8 cellular contexts compared by ENCODE assay signal in the genomic region with DNA sequence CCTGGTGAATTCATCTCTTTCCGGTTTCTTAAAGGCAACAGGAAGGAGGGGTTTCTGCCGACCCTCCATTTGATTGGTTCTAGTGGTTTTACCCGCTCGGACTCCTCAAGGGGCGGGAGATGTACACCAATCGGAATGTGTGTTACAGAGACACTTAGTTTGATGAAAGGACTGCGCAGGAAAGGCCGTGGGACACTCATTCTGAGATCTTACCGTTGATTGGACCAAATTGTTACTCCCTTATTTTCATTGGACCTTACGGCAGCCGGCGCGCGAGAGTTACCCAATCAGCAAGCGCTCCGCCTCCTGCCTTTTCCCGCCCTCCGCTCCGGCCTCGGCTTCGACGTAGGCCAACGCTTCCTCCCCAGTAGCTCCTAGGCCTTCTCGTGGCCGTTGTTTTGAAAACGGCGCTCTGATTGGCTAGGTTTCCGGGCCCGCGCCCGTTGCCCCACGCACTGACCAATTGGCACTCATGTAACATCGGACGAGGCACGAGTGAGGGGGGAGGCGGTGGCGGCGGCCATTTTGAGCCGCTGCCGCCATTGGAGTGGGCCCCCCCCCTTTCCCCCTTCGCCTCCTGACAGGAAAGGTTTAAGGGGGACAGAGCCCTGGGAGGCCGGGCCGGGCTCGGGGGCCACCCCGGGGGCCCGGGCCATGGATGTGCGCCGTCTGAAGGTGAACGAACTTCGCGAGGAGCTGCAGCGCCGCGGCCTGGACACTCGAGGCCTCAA. TPM values are rescaled to one million over a fixed set of nuclear protein-coding genes. Genes with fewer than 3 reads are reported as not detected.
DNase-seq lines count a peak whose midpoint lies in the region; ATAC-seq, FAIRE-seq and TF ChIP-seq lines count a peak whose summit lies in the region.

Gene HNRNPUL1 (plus strand): TSS at position 523 of the 731 bp plus-strand sequence. CDS start 132 bp downstream, at position 655.

- H3K27ac Mint-ChIP-seq in astrocyte (ENCODE audit: unreplicated experiment): peak within 1 kb of the TSS; percentile 99

- ATAC-seq in GM18502 (IDR thresholded peaks at IDR 0.05; ENCODE audit: poor library complexity, unreplicated experiment) (peak; percentile 70), HG02973 (IDR thresholded peaks at IDR 0.05; ENCODE audit: unreplicated experiment) (peak; percentile 60), right cardiac atrium (peak; percentile 91)

- peak within 1 kb of the TSS; percentile 87 for H3K4me3 ChIP-seq in astrocyte (ENCODE audit: insufficient read depth, low read depth, low read length)
- peak within 1 kb of the TSS; percentile 75 for H3K4me3 ChIP-seq in right cardiac atrium (ENCODE audit: low read length)
- peak within 1 kb of the TSS; percentile 80 to 90 for H3K4me3 ChIP-seq in uterus

- H3K27ac ChIP-seq in astrocyte (ENCODE audit: low read depth, low read length): peak within 1 kb of the TSS; percentile 98
- H3K27ac ChIP-seq in right cardiac atrium (ENCODE audit: low read length): peak within 1 kb of the TSS; percentile 100
- H3K27ac ChIP-seq in uterus: peak within 1 kb of the TSS; percentile 98 to 99

- H3K36me3 ChIP-seq in astrocyte (ENCODE audit: insufficient read depth, low read length): peaks cover 33% of the 10 kb centered on the region
- H3K36me3 ChIP-seq in uterus: no peaks in the 10 kb centered on the region

- H3K36me3 Mint-ChIP-seq in astrocyte (ENCODE audit: low read depth, unreplicated experiment): peaks cover 11% of the 10 kb centered on the region

- peaks cover 27% of the 10 kb centered on the region for H3K4me1 ChIP-seq in astrocyte (ENCODE audit: insufficient read depth, low read length)
- H3K4me1 ChIP-seq in right cardiac atrium (ENCODE audit: control insufficient read depth, insufficient read depth, low read length): peaks cover 6% of the 10 kb centered on the region
- H3K4me1 ChIP-seq in uterus: peaks cover 0 to 11% of the 10 kb centered on the region in 2 donors

- H4K20me1 ChIP-seq in astrocyte (ENCODE audit: insufficient read depth, low read length): peaks cover 33% of the 10 kb centered on the region

- H3K79me2 ChIP-seq in astrocyte (ENCODE audit: insufficient read depth, low read length): peaks cover 58% of the 10 kb centered on the region

- H3K9me3 Mint-ChIP-seq in astrocyte (ENCODE audit: unreplicated experiment): no peaks in the 10 kb centered on the region

- intact Hi-C loops in right cardiac atrium (cut with DNase I): loop anchor here in 3 of 4 donors (2.0 to 5.0 kb wide), 4 partner anchors 43 to 59 kb away; partner anchors contain the start of gene AXL (in 1 of the 3)
- intact Hi-C loops in uterus (cut with DNase I; ENCODE audit: low total_unique reads): loop anchor here (5.0 kb wide), 1 partner anchor 62 kb away; no protein-coding TSS in a partner anchor

- DNase-seq in NCI-H2029 (lab: John Stamatoyannopoulos, UW) (peak; percentile 100), T-helper 22 cell (ENCODE audit: low read depth) (peak; percentile 98), astrocyte (ENCODE audit: low read depth) (peak; percentile 100), right cardiac atrium (peak; percentile 98 to 99 (median 99)), pulmonary artery endothelial cell (ENCODE audit: low read depth, low spot score) (peak; percentile 100), uterus (peak; percentile 99)

- H3K4me3 Mint-ChIP-seq in astrocyte (ENCODE audit: unreplicated experiment): peak within 1 kb of the TSS; percentile 88

- H3K27me3 ChIP-seq in astrocyte (ENCODE audit: insufficient read depth, low read length) (no peaks in the 10 kb centered on the region), right cardiac atrium (ENCODE audit: control insufficient read depth, insufficient read depth) (no peaks in the 10 kb centered on the region), uterus (no peaks in the 10 kb centered on the region)

- FAIRE-seq in astrocyte (lab: Jason Lieb, UNC): peak; percentile 79

- under 1% methylated on average over 55 of the region's 55 CpGs for WGBS in right cardiac atrium

- H3K9ac ChIP-seq in astrocyte (ENCODE audit: low read length): peak within 1 kb of the TSS; percentile 99

- peak within 1 kb of the TSS; percentile 99 for H3K4me2 ChIP-seq in astrocyte (ENCODE audit: low read length)

- H3K4me1 Mint-ChIP-seq in astrocyte (ENCODE audit: low read depth, unreplicated experiment): peaks cover 21% of the 10 kb centered on the region

- peak; percentile 41 to 52 for TF ChIP-seq POLR2A in uterus (IDR thresholded peaks at IDR 0.05)

- TF ChIP-seq CTCF in astrocyte (IDR thresholded peaks at IDR 0.05; ENCODE audit: insufficient read depth, low read depth, low read length) (no peak), uterus (IDR thresholded peaks at IDR 0.05) (peak in 2 of 4 experiments; percentile 35 to 50)

- peak within 1 kb of the TSS; percentile 54 for H2AFZ ChIP-seq in astrocyte (ENCODE audit: low read depth, low read length)

- H3K27me3 Mint-ChIP-seq in astrocyte (ENCODE audit: low read depth, unreplicated experiment): no peaks in the 10 kb centered on the region

- H3K9me3 ChIP-seq in astrocyte (ENCODE audit: insufficient read depth, low read depth, low read length): no peaks in the 10 kb centered on the region
- no peaks in the 10 kb centered on the region for H3K9me3 ChIP-seq in right cardiac atrium (ENCODE audit: control insufficient read depth, low read length)
- H3K9me3 ChIP-seq in uterus: no peaks in the 10 kb centered on the region

RNA-seq across cellular contexts. Expression of gene HNRNPUL1, which starts in this region (rescaled TPM):
- total RNA-seq in astrocyte (164 and 174 TPM in 2 replicates), right cardiac atrium (100 to 1,000 TPM; 134 to 152 (median 141) TPM), pulmonary artery endothelial cell (76.9 and 85.7 TPM in 2 replicates), uterus (100 to 1,000 TPM in 2 of 4 donors, 10 to 100 TPM in 2; 49.7 to 219 (median 87.4) TPM)
- 89.4 TPM for polyA plus RNA-seq in right cardiac atrium

Comparison
In these comparisons a context has a peak if more than half of its experiments do, and no peak if none do; other contexts are left out.
1. Peak in every context shown above with its lines: DNase-seq, ATAC-seq, H3K4me3 ChIP-seq and H3K27ac ChIP-seq.